In genomic region chr11:2694495-2694894, GRCh38 we compare ENCODE assay signal across 1 cellular context.
TF ChIP-seq lines count a peak whose summit lies in the region.

No MANE protein-coding gene starts in this region.

TF ChIP-seq in K562, 482 proteins besides CTCF, POLR2A, EP300 and RAD21 (continued from another document):
- TF ChIP-seq CBX3 (IDR thresholded peaks at IDR 0.05; ENCODE audit: borderline replicate concordance in 1 of 2, low read length in 2 of 2) = no peak
- TF ChIP-seq TSHZ1 (CRISPR knock-in tag; IDR thresholded peaks at IDR 0.05) = no peak
- no peak for TF ChIP-seq CHD7 (IDR thresholded peaks at IDR 0.05; ENCODE audit: low read depth, low read length)
- no peak for TF ChIP-seq ZNF766 (CRISPR knock-in tag; conservative IDR thresholded peaks at IDR 0.05)
- TF ChIP-seq VEZF1 (CRISPR knock-in tag; IDR thresholded peaks at IDR 0.05) = no peak
- TF ChIP-seq ETS2 (tag; IDR thresholded peaks at IDR 0.05; ENCODE audit: borderline replicate concordance, poor library complexity, severe bottlenecking) = no peak
- TF ChIP-seq THRA (IDR thresholded peaks at IDR 0.05) = no peak
- TF ChIP-seq TFAM (CRISPR knock-in tag; conservative IDR thresholded peaks at IDR 0.05) = no peak
- no peak for TF ChIP-seq ETS1 (conservative IDR thresholded peaks at IDR 0.05; ENCODE audit: control insufficient read depth, low read depth, low read length)
- TF ChIP-seq NCOA2 (IDR thresholded peaks at IDR 0.05; ENCODE audit: partially characterized antibody in 2 of 2) = no peak
- no peak for TF ChIP-seq OTX1 (CRISPR knock-in tag; IDR thresholded peaks at IDR 0.05)
- no peak for TF ChIP-seq FOXJ3 (CRISPR knock-in tag; IDR thresholded peaks at IDR 0.05)
- no peak for TF ChIP-seq RCOR1 (IDR thresholded peaks at IDR 0.05; ENCODE audit: borderline replicate concordance in 1 of 2, low read depth in 2 of 2, low read length in 2 of 2)
TF ChIP-seq in K562: peak in this region for 0.
